8 cellular contexts compared by ENCODE assay signal in the genomic region with DNA sequence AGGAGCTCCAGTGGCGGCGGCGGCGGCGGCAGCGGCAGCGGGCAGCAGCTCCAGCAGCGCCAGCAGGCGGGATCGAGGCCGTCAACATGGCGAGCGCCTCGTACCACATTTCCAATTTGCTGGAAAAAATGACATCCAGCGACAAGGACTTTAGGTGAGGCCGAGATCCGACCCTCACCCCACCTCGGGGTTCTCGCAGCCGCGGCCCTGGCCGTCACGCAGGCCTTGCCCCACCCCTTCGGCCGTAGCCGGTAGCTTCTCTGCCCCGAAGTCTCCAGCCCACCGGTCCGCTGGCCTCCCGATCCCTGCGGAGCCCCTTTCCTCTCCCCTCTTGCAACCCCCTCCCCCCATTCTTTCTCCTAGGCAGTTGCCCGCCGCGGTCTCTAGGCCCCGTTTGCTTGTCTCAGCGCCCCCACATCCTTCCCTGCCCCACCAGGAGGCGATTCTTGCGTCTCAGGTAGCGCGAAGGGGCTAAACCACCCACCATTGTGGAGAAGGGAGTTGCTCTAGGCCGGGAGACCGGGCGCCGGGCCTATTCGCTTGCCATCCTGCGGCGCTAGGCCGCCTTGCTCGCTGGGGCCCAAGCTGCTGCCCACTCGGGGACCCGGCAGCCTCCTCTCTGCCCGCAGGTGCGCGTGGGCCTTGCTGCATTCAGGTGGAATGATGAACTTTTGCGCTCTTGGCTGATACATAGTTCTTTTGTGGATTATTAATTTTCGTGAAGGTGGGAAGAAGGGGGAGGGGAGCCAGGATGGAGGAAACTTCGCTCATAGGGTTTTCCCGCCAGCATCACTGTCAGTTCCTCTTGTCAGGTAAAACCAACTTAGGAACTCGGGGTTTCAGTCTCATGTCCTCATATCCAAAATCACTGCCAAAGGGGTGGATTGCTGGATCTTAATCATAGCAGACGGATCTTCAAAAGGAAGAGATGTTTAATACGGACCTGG. TPM values are rescaled to one million over a fixed set of nuclear protein-coding genes. Genes with fewer than 3 reads are reported as not detected.
DNase-seq lines count a peak whose midpoint lies in the region; ATAC-seq and TF ChIP-seq lines count a peak whose summit lies in the region.

No MANE protein-coding gene starts in this region.

- no peak for TF ChIP-seq EP300 in ovary (IDR thresholded peaks at IDR 0.05)

- H3K36me3 ChIP-seq in ovary (no peaks in the 10 kb centered on the region), tibial artery (no peaks in the 10 kb centered on the region)

- TF ChIP-seq CTCF in ovary (IDR thresholded peaks at IDR 0.05) (peak in 1 of 3 donors; percentile 17), tibial artery (IDR thresholded peaks at IDR 0.05) (peak in 1 of 2 experiments; percentile 7)

- H3K9me3 ChIP-seq in ovary (no peaks in the 10 kb centered on the region), tibial artery (no peaks in the 10 kb centered on the region)

- WGBS in ovary, 3 donors, result 0 to 1% (median 1%) methylated on average over 60 to 61 of the region's 61 CpGs

- H3K27ac ChIP-seq in ovary (peak overlapping the region; percentile 98 to 99), tibial artery (peak overlapping the region; percentile 95 to 97)

- ATAC-seq in GM19351 (IDR thresholded peaks at IDR 0.05; ENCODE audit: unreplicated experiment) (peak; percentile 7), HG03521 (IDR thresholded peaks at IDR 0.05; ENCODE audit: unreplicated experiment) (peak; percentile 13)

- H3K27me3 ChIP-seq in ovary (no peaks in the 10 kb centered on the region), tibial artery (no peaks in the 10 kb centered on the region)

- intact Hi-C loops in ovary (cut with DNase I), result loop anchor here in 1 of 4 donors (10.0 kb wide), 1 partner anchor 375 kb away; a partner anchor contains a TSS
- intact Hi-C loops in tibial artery (cut with DNase I; ENCODE audit: low total_unique reads), result loop anchor here (10.0 kb wide), 1 partner anchor 175 kb away; no protein-coding TSS in a partner anchor

- peak; percentile 36 for DNase-seq in CD1c-positive myeloid dendritic cell (ENCODE audit: extremely low spot score)
- DNase-seq in activated gamma-delta T cell (lab: John Stamatoyannopoulos, UW), result peak; percentile 37
- DNase-seq in globus pallidus (ENCODE audit: low spot score), result peak; percentile 48
- peak; percentile 54 to 73 (median 71) for DNase-seq in ovary
- peak; percentile 33 to 79 for DNase-seq in tibial artery

- H3K4me3 ChIP-seq in ovary (peak overlapping the region; percentile 83), tibial artery (peak overlapping the region; percentile 64 to 87)

- TF ChIP-seq POLR2A in ovary (IDR thresholded peaks at IDR 0.05), result no peak

- H3K4me1 ChIP-seq in ovary (ENCODE audit: insufficient read depth), result peaks cover 10% of the 10 kb centered on the region
- H3K4me1 ChIP-seq in tibial artery, result peaks cover 0 to 54% (median 28%) of the 10 kb centered on the region in 4 donors

TF ChIP-seq in PFSK-1, 5 proteins besides CTCF, POLR2A, EP300 and RAD21:
- TF ChIP-seq SIN3A (IDR thresholded peaks at IDR 0.05; ENCODE audit: borderline replicate concordance, insufficient read depth, low read length), result peak; percentile 9; the same call in 1 of the 2 replicates
- no peak; the same call in none of the 2 replicates for TF ChIP-seq POLR2AphosphoS5 (IDR thresholded peaks at IDR 0.05; ENCODE audit: low read depth, low read length)
TF ChIP-seq in PFSK-1: peak in this region for 1.

RNA-seq across cellular contexts. Expression of a gene that starts 0.7 kb away (rescaled TPM):
- polyA plus RNA-seq in PFSK-1 (2012; ENCODE audit: insufficient read length, low read depth), result 60.1 TPM
- 100 to 1,000 TPM in 5 of 7 donors, 10 to 100 TPM in 2; 72.8 to 148 (median 123) TPM for total RNA-seq in ovary
- polyA plus RNA-seq in ovary, result 10 to 100 TPM; 25.7 to 52.6 TPM

Comparison
In these comparisons a context has a peak if more than half of its experiments do, and no peak if none do; other contexts are left out.
1. Peak in every context shown above with its lines: DNase-seq, ATAC-seq, H3K4me3 ChIP-seq and H3K27ac ChIP-seq.